In the genomic region with DNA sequence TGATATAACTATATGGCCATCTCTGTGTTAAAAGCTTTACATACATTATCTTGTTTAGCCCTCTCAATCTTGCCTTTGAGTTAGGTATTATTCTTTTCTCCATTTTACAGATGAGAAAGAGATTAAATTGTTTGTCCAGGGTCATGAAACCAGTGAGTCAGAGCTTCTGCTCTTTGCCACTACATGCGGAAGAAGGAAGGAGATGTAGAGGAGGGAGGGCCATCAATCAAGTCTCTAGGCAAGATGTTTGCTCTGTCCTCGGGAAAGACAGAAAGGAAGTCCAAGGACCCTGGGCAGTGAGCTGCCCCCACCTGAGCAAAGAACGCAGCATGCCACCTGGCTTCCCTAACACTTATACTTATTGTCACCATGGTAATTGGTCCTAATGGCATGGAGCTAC, we compare ENCODE assay signal across 14 cellular contexts.
"Had no signal": no experiment of that assay in that cellular context is flagged by ENCODE, and none has a peak within 500 bp of the region (broad histone marks: within the 10 kb centered on the region; RNA-seq: fewer than 3 reads in every experiment).

No MANE protein-coding gene starts in this region.

- H3K27me3 ChIP-seq: brain microvascular endothelial cell, thyroid gland had no signal

- H3K27ac ChIP-seq: brain microvascular endothelial cell, parathyroid adenoma, thyroid gland had no signal

- H3K9me3 ChIP-seq: thyroid gland had no signal

- H3K36me3 ChIP-seq: brain microvascular endothelial cell, thyroid gland had no signal

- H3K4me3 ChIP-seq: thyroid gland had no signal

- H3K79me2 ChIP-seq: parathyroid adenoma had no signal

- H2AFZ ChIP-seq: parathyroid adenoma had no signal

- DNase-seq: activated CD4-positive, alpha-beta T cell treated with anti-CD3 and anti-CD28 coated beads, Interleukin-2, amount 50 U/mL, for 4 hours; activated CD8-positive, alpha-beta memory T cell treated with anti-CD3 and anti-CD28 coated beads, Interleukin-2, amount 10 ng/mL, durations not matched to agents 7 days and 5 days; activated effector memory CD4-positive, alpha-beta T cell treated with anti-CD3 and anti-CD28 coated beads, Interleukin-2, amount 50 U/mL, for 16 hours; activated T-cell treated with anti-CD3 and anti-CD28 coated beads, Interleukin-2, amount 50 U/mL, for 4 hours; amygdala; brain microvascular endothelial cell; foreskin melanocyte; head of caudate nucleus; naive B cell; T-helper 17 cell; thyroid gland had no signal

- ATAC-seq: activated CD4-positive, CD25-positive, alpha-beta regulatory T cell treated with anti-CD3 and anti-CD28 coated beads, Interleukin-2, amount 50 U/mL, for 24 hours; activated CD8-positive, alpha-beta memory T cell treated with anti-CD3 and anti-CD28 coated beads, Interleukin-2, amount 10 ng/mL, durations not matched to agents 7 days and 5 days; activated naive CD4-positive, alpha-beta T cell treated with anti-CD3 and anti-CD28 coated beads, Interleukin-2, amount 50 U/mL, for 72 hours; activated T-cell treated with anti-CD3 and anti-CD28 coated beads, Interleukin-2, amount 50 U/mL, for 4 hours; T-helper 17 cell had no signal

- H3K4me1 ChIP-seq: parathyroid adenoma, thyroid gland had no signal
